Comparison of ENCODE assay signal across 1 cellular context in the genomic region with DNA sequence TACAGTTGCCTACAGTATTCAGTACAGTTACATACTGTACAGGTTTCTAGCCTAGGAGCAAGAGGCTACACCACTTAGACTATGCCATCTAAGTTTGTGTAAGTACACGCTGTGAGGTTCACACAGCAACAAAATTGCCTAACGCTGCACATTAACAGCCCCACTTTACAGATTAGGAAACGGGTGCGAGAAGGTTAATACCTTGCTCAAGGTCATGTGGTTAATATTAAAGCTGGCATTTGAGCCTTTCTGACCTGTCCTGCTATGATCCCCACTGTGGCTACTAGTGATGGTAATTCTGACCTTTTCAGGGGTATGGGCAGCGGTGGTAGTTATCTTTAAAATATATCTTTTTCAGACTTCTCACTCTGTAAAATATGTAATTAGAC.
TF ChIP-seq lines count a peak whose summit lies in the region.

No MANE protein-coding gene starts in this region.

TF ChIP-seq in WTC11, 78 proteins besides CTCF, POLR2A, EP300 and RAD21 (continued from another document):
- TF ChIP-seq ZNF425 (CRISPR knock-in tag; conservative IDR thresholded peaks at IDR 0.05) = no peak
- TF ChIP-seq GABPB1 (CRISPR knock-in tag; IDR thresholded peaks at IDR 0.05) = no peak
- no peak for TF ChIP-seq PRRX2 (CRISPR knock-in tag; IDR thresholded peaks at IDR 0.05)
- no peak for TF ChIP-seq ZNF121 (CRISPR knock-in tag; IDR thresholded peaks at IDR 0.05)
- TF ChIP-seq ETV6 (CRISPR knock-in tag; IDR thresholded peaks at IDR 0.05) = no peak
- TF ChIP-seq, protein P1, sequence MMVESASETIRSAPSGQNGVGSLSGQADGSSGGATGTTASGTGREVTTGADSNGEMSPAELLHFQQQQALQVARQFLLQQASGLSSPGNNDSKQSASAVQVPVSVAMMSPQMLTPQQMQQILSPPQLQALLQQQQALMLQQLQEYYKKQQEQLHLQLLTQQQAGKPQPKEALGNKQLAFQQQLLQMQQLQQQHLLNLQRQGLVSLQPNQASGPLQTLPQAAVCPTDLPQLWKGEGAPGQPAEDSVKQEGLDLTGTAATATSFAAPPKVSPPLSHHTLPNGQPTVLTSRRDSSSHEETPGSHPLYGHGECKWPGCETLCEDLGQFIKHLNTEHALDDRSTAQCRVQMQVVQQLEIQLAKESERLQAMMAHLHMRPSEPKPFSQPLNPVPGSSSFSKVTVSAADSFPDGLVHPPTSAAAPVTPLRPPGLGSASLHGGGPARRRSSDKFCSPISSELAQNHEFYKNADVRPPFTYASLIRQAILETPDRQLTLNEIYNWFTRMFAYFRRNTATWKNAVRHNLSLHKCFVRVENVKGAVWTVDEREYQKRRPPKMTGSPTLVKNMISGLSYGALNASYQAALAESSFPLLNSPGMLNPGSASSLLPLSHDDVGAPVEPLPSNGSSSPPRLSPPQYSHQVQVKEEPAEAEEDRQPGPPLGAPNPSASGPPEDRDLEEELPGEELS (CRISPR knock-in tag; IDR thresholded peaks at IDR 0.05) = no peak
- TF ChIP-seq ZNF396 (CRISPR knock-in tag; IDR thresholded peaks at IDR 0.05; ENCODE audit: borderline replicate concordance) = no peak
